ENCODE assay signal across 8 cellular contexts in the genomic region with DNA sequence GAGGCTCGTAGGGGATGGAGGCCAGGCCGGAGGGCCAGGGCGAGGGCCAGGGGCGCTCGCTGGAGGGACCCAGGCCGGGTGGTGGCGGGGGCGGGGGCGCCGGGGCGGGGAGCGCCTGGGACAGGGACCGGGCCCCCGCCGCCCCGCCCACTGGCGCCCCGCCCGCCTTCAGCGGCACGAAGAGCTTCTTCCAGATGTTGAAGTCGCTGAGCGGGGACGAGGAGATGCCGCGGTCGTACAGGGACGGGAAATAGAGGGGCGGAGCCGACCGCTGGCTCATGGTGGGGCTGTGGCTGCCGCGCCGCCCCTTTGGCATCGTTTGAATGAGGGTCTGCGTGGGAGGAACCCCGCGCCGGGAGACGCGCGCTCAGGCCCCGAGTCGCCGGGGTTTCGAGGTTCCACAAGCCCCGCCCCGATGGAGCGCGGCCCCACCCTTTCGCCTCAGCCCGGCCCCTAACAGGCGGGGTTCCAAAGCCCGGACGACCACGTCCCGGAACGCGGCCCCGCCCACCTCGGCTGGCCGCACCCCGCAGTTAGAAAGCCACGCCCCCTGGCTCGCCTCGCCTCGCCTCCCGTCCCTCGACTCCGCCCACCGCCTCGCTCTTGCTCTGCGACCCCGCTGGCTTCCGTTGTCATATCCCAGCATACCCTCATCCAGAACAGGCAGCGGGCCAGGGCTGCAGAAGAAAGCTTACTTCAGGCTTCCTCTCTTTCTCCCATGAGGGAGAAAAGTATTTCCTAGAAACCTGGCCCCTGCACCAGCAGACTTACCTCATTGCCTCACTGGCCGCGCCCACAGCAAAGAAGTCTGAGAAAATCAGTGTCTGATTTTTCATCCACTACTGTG. TPM values are rescaled to one million over a fixed set of nuclear protein-coding genes. Genes with fewer than 3 reads are reported as not detected.
DNase-seq lines count a peak whose midpoint lies in the region; ATAC-seq and TF ChIP-seq lines count a peak whose summit lies in the region.

A gene with protein sequence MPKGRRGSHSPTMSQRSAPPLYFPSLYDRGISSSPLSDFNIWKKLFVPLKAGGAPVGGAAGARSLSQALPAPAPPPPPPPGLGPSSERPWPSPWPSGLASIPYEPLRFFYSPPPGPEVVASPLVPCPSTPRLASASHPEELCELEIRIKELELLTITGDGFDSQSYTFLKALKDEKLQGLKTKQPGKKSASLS (minus strand): TSS at position 402 of the 847 bp plus-strand sequence. CDS start 86 bp downstream, at position 316.

- POLR2A ChIA-PET in naive thymus-derived CD8-positive, alpha-beta T cell (lab: Charles Lee), result interaction anchor here (1.0 to 4.1 kb wide), 5 partner anchors 16 to 442 kb away, joined by 3 to 15 read pairs (median 4); a partner anchor contains a TSS

- peak within 1 kb of the TSS; percentile 38 for H3K4me3 ChIP-seq in fibroblast of mammary gland (ENCODE audit: control insufficient read depth, low read depth, low read length)

- H3K27ac Mint-ChIP-seq in activated T-helper 2 cell treated with anti-CD3 and anti-CD28 coated beads, Interferon-gamma antibody, Interleukin-2, Interleukin-4, amounts not matched to agents 10 μg/mL and 5 μg/mL and 100 μg/mL, durations not matched to agents 14 hours and 24 hours and 36 hours, result peak within 1 kb of the TSS; percentile 14
- peak within 1 kb of the TSS; percentile 48 to 89 (median 73) for H3K27ac Mint-ChIP-seq in naive thymus-derived CD8-positive, alpha-beta T cell
- H3K27ac Mint-ChIP-seq in stimulated activated memory B cell treated with anti-CD40 and anti-IgM and Interleukin-4, amounts not matched to agents 10 μg/mL and 1 μg/mL and 100 μg/mL, for 72 hours, result peak within 1 kb of the TSS; percentile 60

- H3K27me3 Mint-ChIP-seq in activated T-helper 2 cell treated with anti-CD3 and anti-CD28 coated beads, Interferon-gamma antibody, Interleukin-2, Interleukin-4, amounts not matched to agents 10 μg/mL and 5 μg/mL and 100 μg/mL, durations not matched to agents 14 hours and 24 hours and 36 hours (ENCODE audit: low read depth), result peaks cover 31% of the 10 kb centered on the region
- peaks cover 0 to 10% (median 0%) of the 10 kb centered on the region in 5 donors for H3K27me3 Mint-ChIP-seq in naive thymus-derived CD8-positive, alpha-beta T cell
- H3K27me3 Mint-ChIP-seq in stimulated activated memory B cell treated with anti-CD40 and anti-IgM and Interleukin-4, amounts not matched to agents 10 μg/mL and 1 μg/mL and 100 μg/mL, for 72 hours, result no peaks in the 10 kb centered on the region

- peak within 1 kb of the TSS; percentile 84 for H3K4me3 Mint-ChIP-seq in activated T-helper 2 cell treated with anti-CD3 and anti-CD28 coated beads, Interferon-gamma antibody, Interleukin-2, Interleukin-4, amounts not matched to agents 10 μg/mL and 5 μg/mL and 100 μg/mL, durations not matched to agents 14 hours and 24 hours and 36 hours (ENCODE audit: low read depth)
- peak within 1 kb of the TSS; percentile 86 to 95 (median 92) for H3K4me3 Mint-ChIP-seq in naive thymus-derived CD8-positive, alpha-beta T cell
- H3K4me3 Mint-ChIP-seq in stimulated activated memory B cell treated with anti-CD40 and anti-IgM and Interleukin-4, amounts not matched to agents 10 μg/mL and 1 μg/mL and 100 μg/mL, for 72 hours, result peak within 1 kb of the TSS; percentile 95

- H3K9me3 Mint-ChIP-seq in activated T-helper 2 cell treated with anti-CD3 and anti-CD28 coated beads, Interferon-gamma antibody, Interleukin-2, Interleukin-4, amounts not matched to agents 10 μg/mL and 5 μg/mL and 100 μg/mL, durations not matched to agents 14 hours and 24 hours and 36 hours, result no peaks in the 10 kb centered on the region
- H3K9me3 Mint-ChIP-seq in naive thymus-derived CD8-positive, alpha-beta T cell, result no peaks in the 10 kb centered on the region
- H3K9me3 Mint-ChIP-seq in stimulated activated memory B cell treated with anti-CD40 and anti-IgM and Interleukin-4, amounts not matched to agents 10 μg/mL and 1 μg/mL and 100 μg/mL, for 72 hours, result no peaks in the 10 kb centered on the region

- no peak for TF ChIP-seq CTCF in fibroblast of mammary gland (conservative IDR thresholded peaks at IDR 0.05; ENCODE audit: control insufficient read depth, insufficient read depth, low read depth, low read length)

- peak; percentile 90 to 91 for ATAC-seq in naive thymus-derived CD8-positive, alpha-beta T cell
- ATAC-seq in stimulated activated memory B cell treated with anti-CD40 and anti-IgM and Interleukin-4, amounts not matched to agents 10 μg/mL and 1 μg/mL and 100 μg/mL, for 72 hours, result peak; percentile 95

- intact Hi-C loops in activated T-helper 2 cell treated with anti-CD3 and anti-CD28 coated beads, Interferon-gamma antibody, Interleukin-2, Interleukin-4, amounts not matched to agents 10 μg/mL and 5 μg/mL and 100 μg/mL, durations not matched to agents 14 hours and 24 hours and 36 hours (cut with micrococcal nuclease), result loop anchor here (1.0 to 10.0 kb wide), 4 partner anchors 22 to 536 kb away; a partner anchor contains a TSS

- H3K4me1 Mint-ChIP-seq in activated T-helper 2 cell treated with anti-CD3 and anti-CD28 coated beads, Interferon-gamma antibody, Interleukin-2, Interleukin-4, amounts not matched to agents 10 μg/mL and 5 μg/mL and 100 μg/mL, durations not matched to agents 14 hours and 24 hours and 36 hours (ENCODE audit: low read depth), result peaks cover 14% of the 10 kb centered on the region
- peaks cover 18 to 30% (median 20%) of the 10 kb centered on the region in 4 donors for H3K4me1 Mint-ChIP-seq in naive thymus-derived CD8-positive, alpha-beta T cell
- peaks cover 33% of the 10 kb centered on the region for H3K4me1 Mint-ChIP-seq in stimulated activated memory B cell treated with anti-CD40 and anti-IgM and Interleukin-4, amounts not matched to agents 10 μg/mL and 1 μg/mL and 100 μg/mL, for 72 hours

- DNase-seq in Daoy (ENCODE audit: low read depth) (peak; percentile 98), GOT3 (lab: John Stamatoyannopoulos, UW) (peak; percentile 84), LHCN-M2 (ENCODE audit: low read depth) (peak; percentile 93), RPMI8226 (peak; percentile 91), fibroblast of mammary gland (ENCODE audit: low read depth) (peak; percentile 97)
- DNase-seq in activated T-helper 2 cell treated with anti-CD3 and anti-CD28 coated beads, Interferon-gamma antibody, Interleukin-2, Interleukin-4, amounts not matched to agents 10 μg/mL and 5 μg/mL and 100 μg/mL, durations not matched to agents 14 hours and 24 hours and 36 hours (ENCODE audit: low spot score), result peak; percentile 92
- DNase-seq in naive thymus-derived CD8-positive, alpha-beta T cell, result peak; percentile 90 to 97 (median 95)

- H3K36me3 Mint-ChIP-seq in activated T-helper 2 cell treated with anti-CD3 and anti-CD28 coated beads, Interferon-gamma antibody, Interleukin-2, Interleukin-4, amounts not matched to agents 10 μg/mL and 5 μg/mL and 100 μg/mL, durations not matched to agents 14 hours and 24 hours and 36 hours (ENCODE audit: low read depth), result no peaks in the 10 kb centered on the region
- no peaks in the 10 kb centered on the region for H3K36me3 Mint-ChIP-seq in naive thymus-derived CD8-positive, alpha-beta T cell
- H3K36me3 Mint-ChIP-seq in stimulated activated memory B cell treated with anti-CD40 and anti-IgM and Interleukin-4, amounts not matched to agents 10 μg/mL and 1 μg/mL and 100 μg/mL, for 72 hours, result no peaks in the 10 kb centered on the region

RNA-seq across cellular contexts. Expression of the gene that starts here (rescaled TPM):
- not detected in 2 replicates for total RNA-seq in Daoy (2014; rRNA removed; shearing (Covaris generic))
- 1.1 TPM in 1 of 2 replicates, not detected in the other for total RNA-seq in LHCN-M2 (2014; rRNA removed)
- polyA plus RNA-seq in LHCN-M2 (2012), result 0.19 TPM
- not detected in 2 replicates for total RNA-seq in activated T-helper 2 cell treated with anti-CD3 and anti-CD28 coated beads, Interferon-gamma antibody, Interleukin-2, Interleukin-4, amounts not matched to agents 10 μg/mL and 5 μg/mL and 100 μg/mL, durations not matched to agents 14 hours and 24 hours and 36 hours
- total RNA-seq in naive thymus-derived CD8-positive, alpha-beta T cell, result under 1 TPM in 1 of 2 experiments, not detected in 1; 0.47 TPM
- polyA plus RNA-seq in naive thymus-derived CD8-positive, alpha-beta T cell, result not detected

Comparison
In these comparisons a context has a peak if more than half of its experiments do, and no peak if none do; other contexts are left out.
1. Peak in every context shown above with its lines: DNase-seq, ATAC-seq and H3K4me3 ChIP-seq.
2. Peak in DNase-seq in Daoy; RNA of the gene not detected or under 1 TPM.
3. Peak in DNase-seq in activated T-helper 2 cell treated with anti-CD3 and anti-CD28 coated beads, Interferon-gamma antibody, Interleukin-2, Interleukin-4, amounts not matched to agents 10 μg/mL and 5 μg/mL and 100 μg/mL, durations not matched to agents 14 hours and 24 hours and 36 hours; RNA of the gene not detected or under 1 TPM.
4. Peak in DNase-seq and ATAC-seq in naive thymus-derived CD8-positive, alpha-beta T cell; RNA of the gene not detected or under 1 TPM.
5. H3K27ac Mint-ChIP-seq: peak in every context shown above with its lines; median percentile 73 in naive thymus-derived CD8-positive, alpha-beta T cell; 60 in stimulated activated memory B cell treated with anti-CD40 and anti-IgM and Interleukin-4, amounts not matched to agents 10 μg/mL and 1 μg/mL and 100 μg/mL, for 72 hours; 14 in activated T-helper 2 cell treated with anti-CD3 and anti-CD28 coated beads, Interferon-gamma antibody, Interleukin-2, Interleukin-4, amounts not matched to agents 10 μg/mL and 5 μg/mL and 100 μg/mL, durations not matched to agents 14 hours and 24 hours and 36 hours.